In genomic region chr3:122000936-122001605, GRCh38 we compare ENCODE assay signal across 22 cellular contexts. TPM values are rescaled to one million over a fixed set of nuclear protein-coding genes. Genes with fewer than 3 reads are reported as not detected.
DNase-seq lines count a peak whose midpoint lies in the region; ATAC-seq and TF ChIP-seq lines count a peak whose summit lies in the region.
"Had no signal": no experiment of that assay in that cellular context is flagged by ENCODE, and none has a peak within 500 bp of the region (broad histone marks: within the 10 kb centered on the region; RNA-seq: fewer than 3 reads in every experiment).

No MANE protein-coding gene starts in this region.

- peak overlapping the region; percentile 20 for H3K4me2 ChIP-seq in Karpas-422 (ENCODE audit: low read depth, low read length, poor library complexity, severe bottlenecking)
- H3K4me2 ChIP-seq in GM23248 (ENCODE audit: unreplicated experiment): no peak overlapping the region

- H3K9me3 ChIP-seq in Karpas-422 (ENCODE audit: low read length): no peaks in the 10 kb centered on the region
- no peaks in the 10 kb centered on the region for H3K9me3 ChIP-seq in GM23248 (ENCODE audit: low read depth)
- H3K9me3 ChIP-seq: body of pancreas, gastroesophageal sphincter, lower lobe of right lung, upper lobe of left lung had no signal

- H3K36me3 ChIP-seq in Karpas-422 (ENCODE audit: insufficient read depth, low read length): no peaks in the 10 kb centered on the region
- no peaks in the 10 kb centered on the region for H3K36me3 ChIP-seq in GM23248 (ENCODE audit: low read depth)
- H3K36me3 ChIP-seq: gastroesophageal sphincter, upper lobe of left lung had no signal

- H2AFZ ChIP-seq in Karpas-422 (ENCODE audit: low read length) (no peak overlapping the region), GM23248 (no peak overlapping the region)

- no peaks in the 10 kb centered on the region for H3K27me3 ChIP-seq in Karpas-422 (ENCODE audit: low read length)
- no peaks in the 10 kb centered on the region for H3K27me3 ChIP-seq in GM23248 (replicated peaks; ENCODE audit: insufficient read depth)
- H3K27me3 ChIP-seq: body of pancreas, upper lobe of left lung had no signal

- TF ChIP-seq CTCF in choroid plexus epithelial cell (conservative IDR thresholded peaks at IDR 0.05; ENCODE audit: low read depth, low read length): no peak

- peak; percentile 46 for DNase-seq in Daoy (ENCODE audit: low read depth)
- no peak for DNase-seq in Karpas-422
- DNase-seq in choroid plexus epithelial cell (ENCODE audit: low read depth): peak; percentile 21
- no peak for DNase-seq in memory B cell (ENCODE audit: low spot score in 2 of 2)
- no peak for DNase-seq in GM23248
- DNase-seq: activated CD4-positive, CD25-positive, alpha-beta regulatory T cell; activated naive CD8-positive, alpha-beta T cell treated with anti-CD3 and anti-CD28 coated beads for 36 hours; activated T-cell treated with anti-CD3 and anti-CD28 coated beads, Interleukin-2, amount 50 U/mL, for 72 hours; body of pancreas; KG1; lower lobe of right lung; NCI-H1048; NCI-H526; T-helper 2 cell; upper lobe of left lung had no signal

- H3K4me1 ChIP-seq in Karpas-422 (ENCODE audit: low read length): peaks cover 51% of the 10 kb centered on the region
- peaks cover 11% of the 10 kb centered on the region for H3K4me1 ChIP-seq in GM23248 (ENCODE audit: insufficient read depth)
- H3K4me1 ChIP-seq: body of pancreas, gastroesophageal sphincter had no signal

- ATAC-seq in memory B cell (ENCODE audit: low read depth): no peak
- no peak for ATAC-seq in HG02970 (IDR thresholded peaks at IDR 0.05; ENCODE audit: low FRiP score, unreplicated experiment)
- ATAC-seq in GM21367 (IDR thresholded peaks at IDR 0.05; ENCODE audit: unreplicated experiment): no peak
- ATAC-seq in esophagus mucosa: no peak
- ATAC-seq: activated T-cell treated with anti-CD3 and anti-CD28 coated beads, Interleukin-2, amount 50 U/mL, for 72 hours; body of pancreas; gastroesophageal sphincter; lower lobe of right lung; sciatic nerve had no signal

- in situ Hi-C loops in GM23248 (cut with MboI): no loop called here

- peaks cover 3% of the 10 kb centered on the region for H3K36me3 Mint-ChIP-seq in memory B cell
- H3K36me3 Mint-ChIP-seq: activated naive CD8-positive, alpha-beta T cell treated with anti-CD3 and anti-CD28 coated beads for 36 hours had no signal

- no peaks in the 10 kb centered on the region for H4K20me1 ChIP-seq in Karpas-422 (ENCODE audit: insufficient read depth, low read depth, low read length)
- no peaks in the 10 kb centered on the region for H4K20me1 ChIP-seq in GM23248 (ENCODE audit: insufficient read depth)

- H3K9ac ChIP-seq in Karpas-422 (ENCODE audit: low read length) (no peak overlapping the region), GM23248 (no peak overlapping the region)

- peaks cover 19% of the 10 kb centered on the region for H3F3A ChIP-seq in GM23248 (ENCODE audit: insufficient read depth)

- H3K79me2 ChIP-seq in Karpas-422 (ENCODE audit: low read length) (no peaks in the 10 kb centered on the region), GM23248 (ENCODE audit: insufficient read depth) (no peaks in the 10 kb centered on the region)

- no peak overlapping the region for H3K4me3 Mint-ChIP-seq in memory B cell
- H3K4me3 Mint-ChIP-seq: activated naive CD8-positive, alpha-beta T cell treated with anti-CD3 and anti-CD28 coated beads for 36 hours; activated T-cell treated with anti-CD3 and anti-CD28 coated beads, Interleukin-2, amount 50 U/mL, for 72 hours had no signal

- H3K27me3 Mint-ChIP-seq in memory B cell: no peaks in the 10 kb centered on the region

- H3K9me2 ChIP-seq in Karpas-422 (replicated peaks; ENCODE audit: insufficient read depth, low read length): no peaks in the 10 kb centered on the region
- H3K9me2 ChIP-seq in GM23248 (ENCODE audit: insufficient read depth): no peaks in the 10 kb centered on the region

- 47 to 51% methylated on average over 4 of the region's 4 CpGs for WGBS in GM23248 (ENCODE audit: low coverage in 1 of 2, low lambda C conversion rate in 2 of 2, missing lambda C conversion rate in 2 of 2), 2 experiments

- H3K4me3 ChIP-seq in Karpas-422 (ENCODE audit: low read length) (no peak overlapping the region), choroid plexus epithelial cell (ENCODE audit: low read depth, low read length) (no peak overlapping the region), GM23248 (no peak overlapping the region)
- H3K4me3 ChIP-seq: body of pancreas, coronary artery, gastroesophageal sphincter, lower lobe of right lung, upper lobe of left lung had no signal

- peak overlapping the region; percentile 80 for H3K27ac Mint-ChIP-seq in memory B cell
- H3K27ac Mint-ChIP-seq: activated naive CD8-positive, alpha-beta T cell treated with anti-CD3 and anti-CD28 coated beads for 36 hours; activated T-cell treated with anti-CD3 and anti-CD28 coated beads, Interleukin-2, amount 50 U/mL, for 72 hours had no signal

- H3K27ac ChIP-seq in Karpas-422 (ENCODE audit: low read length) (no peak overlapping the region), GM23248 (no peak overlapping the region)
- H3K27ac ChIP-seq: body of pancreas, coronary artery, gastroesophageal sphincter, lower lobe of right lung, upper lobe of left lung had no signal

- H3K4me1 Mint-ChIP-seq in memory B cell: peaks cover 55% of the 10 kb centered on the region

- no peaks in the 10 kb centered on the region for H3K9me3 Mint-ChIP-seq in memory B cell
- H3K9me3 Mint-ChIP-seq: activated naive CD8-positive, alpha-beta T cell treated with anti-CD3 and anti-CD28 coated beads for 36 hours; activated T-cell treated with anti-CD3 and anti-CD28 coated beads, Interleukin-2, amount 50 U/mL, for 72 hours had no signal

RNA-seq across cellular contexts. Expression of gene ILDR1, which starts 21.0 kb away (rescaled TPM):
- total RNA-seq in Daoy (2014; rRNA removed; shearing (Covaris generic)): not detected in 2 replicates
- 0.52 and 0.76 TPM in 2 replicates for total RNA-seq in Karpas-422 (2014; rRNA removed; shearing (Covaris generic); ENCODE audit: low replicate concordance)
- total RNA-seq in GM23248 (2014; rRNA removed; shearing (Covaris generic)): not detected in 2 replicates
- not detected in 2 replicates for polyA plus RNA-seq in GM23248 (2016; fragmentation: Nextera tagmentation; extraction: Ambion mirVana)
- 6.3 TPM for total RNA-seq in esophagus mucosa
- total RNA-seq: activated naive CD8-positive, alpha-beta T cell treated with anti-CD3 and anti-CD28 coated beads for 36 hours; osteocyte; sciatic nerve had no signal

RNA-seq across cellular contexts. Expression of gene CD86, which starts 54.1 kb away (rescaled TPM):
- total RNA-seq in Daoy (2014; rRNA removed; shearing (Covaris generic)): 0.15 and 0.29 TPM in 2 replicates
- 8.5 and 24.4 TPM in 2 replicates for total RNA-seq in Karpas-422 (2014; rRNA removed; shearing (Covaris generic); ENCODE audit: low replicate concordance)
- total RNA-seq in GM23248 (2014; rRNA removed; shearing (Covaris generic)): not detected in 2 replicates
- not detected in 2 replicates for polyA plus RNA-seq in GM23248 (2016; fragmentation: Nextera tagmentation; extraction: Ambion mirVana)
- 1.2 TPM for total RNA-seq in esophagus mucosa
- total RNA-seq: osteocyte had no signal

Comparison
In these comparisons a context has a peak if more than half of its experiments do, and no peak if none do; other contexts are left out.
1. DNase-seq: peak in Daoy (single experiment) and choroid plexus epithelial cell (single experiment); none in Karpas-422 (single experiment), memory B cell (0 of 2) and GM23248 (single experiment).